8 cellular contexts compared by ENCODE assay signal in the genomic region with DNA sequence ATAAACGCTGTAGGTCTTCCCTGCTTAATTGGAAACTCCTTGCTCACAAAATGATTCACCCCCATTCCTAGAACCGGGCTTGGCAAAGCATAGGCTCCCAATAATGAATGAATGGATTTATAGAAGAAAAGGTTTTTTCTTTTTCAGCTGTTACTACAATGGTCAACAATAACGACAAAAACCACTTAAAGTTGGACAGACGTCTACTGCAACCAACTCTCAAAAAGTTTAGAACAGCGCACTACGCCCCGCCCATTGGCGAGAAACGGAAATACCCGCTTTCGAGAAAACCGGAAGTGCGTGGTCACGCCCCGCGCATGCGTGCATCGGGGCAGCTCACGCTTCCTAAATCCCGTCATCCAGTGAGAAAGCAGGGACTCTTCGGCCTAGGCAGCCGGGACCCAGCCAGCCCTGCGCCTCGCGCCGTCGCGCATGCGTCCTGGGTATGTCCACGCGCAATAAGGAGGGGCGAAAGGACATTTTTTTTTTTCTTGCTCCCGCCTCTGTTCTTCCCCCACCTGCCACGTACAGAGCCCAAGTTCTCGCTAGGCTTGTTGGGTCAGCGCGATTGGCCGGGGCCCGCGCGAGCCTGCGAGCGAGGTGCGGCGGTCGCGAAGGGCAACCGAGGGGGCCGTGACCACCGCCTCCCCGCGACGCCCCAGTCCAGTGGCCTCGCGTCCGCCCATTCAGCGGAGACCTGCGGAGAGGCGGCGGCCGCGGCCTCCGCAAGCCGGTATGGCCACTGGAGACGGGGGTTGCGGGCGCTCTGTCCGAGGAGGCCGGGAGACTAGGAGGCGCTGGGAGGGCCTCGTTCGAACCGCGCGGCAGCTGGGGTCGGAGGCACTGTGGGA. TPM values are rescaled to one million over a fixed set of nuclear protein-coding genes. Genes with fewer than 3 reads are reported as not detected.
DNase-seq lines count a peak whose midpoint lies in the region; ATAC-seq, FAIRE-seq and TF ChIP-seq lines count a peak whose summit lies in the region.

Gene TFG, plus strand, starts transcription at position 506 of the 851 bp plus-strand sequence. CDS start 4,192 bp downstream, outside the sequence.

- TF ChIP-seq CTCF in AG04449 (IDR thresholded peaks at IDR 0.05; ENCODE audit: insufficient read depth, low read length, missing control alignments) = no peak
- no peak for TF ChIP-seq CTCF in WI38 (IDR thresholded peaks at IDR 0.05; ENCODE audit: low read depth, low read length)
- no peak for TF ChIP-seq CTCF in bronchial epithelial cell (IDR thresholded peaks at IDR 0.05; ENCODE audit: insufficient read depth, low read length, severe bottlenecking)

- DNase-seq in AG04449 (ENCODE audit: low read depth, low spot score) (peak; percentile 95), NCI-H2227 treated with DMSO at 0.1 percent for 48 hours (lab: John Stamatoyannopoulos, UW) (peak; percentile 93), bronchial epithelial cell (ENCODE audit: low read depth) (peak; percentile 98)

- peak within 1 kb of the TSS; percentile 91 for H3K9ac ChIP-seq in iPS-20b (ENCODE audit: low read depth, low read length)

- CTCF ChIA-PET in AG04449 (lab: Yijun Ruan, JAX) = interaction anchor here (1.1 to 2.9 kb wide), 6 partner anchors 10 to 487 kb away, joined by 3 to 14 read pairs (median 5); no protein-coding TSS in a partner anchor

- FAIRE-seq in bronchial epithelial cell (lab: Jason Lieb, UNC) = peak; percentile 89

- H3K4me3 ChIP-seq in AG04449 (ENCODE audit: low read depth, low read length) (peak within 1 kb of the TSS; percentile 94), WI38 (ENCODE audit: low read depth, low read length) (peak within 1 kb of the TSS; percentile 73), bronchial epithelial cell (ENCODE audit: low read depth, low read length) (peak within 1 kb of the TSS; percentile 80), iPS-20b (ENCODE audit: low read length) (peak within 1 kb of the TSS; percentile 94), skin epidermis (peak within 1 kb of the TSS; percentile 48 to 89 (median 79))

- H3K27me3 ChIP-seq in bronchial epithelial cell (ENCODE audit: control insufficient read depth, insufficient read depth, low read length) (no peaks in the 10 kb centered on the region), iPS-20b (ENCODE audit: insufficient read depth, low read length) (peaks cover 41% of the 10 kb centered on the region)

- H3K27ac ChIP-seq in iPS-20b (ENCODE audit: low read length) = peak within 1 kb of the TSS; percentile 62
- peak within 1 kb of the TSS; percentile 89 to 99 (median 97) for H3K27ac ChIP-seq in skin epidermis

- POLR2A ChIA-PET in AG04449 (lab: Yijun Ruan, JAX) = interaction anchor here (0.6 to 0.7 kb wide), 2 partner anchors 224 to 1214 kb away, joined by 3 read pairs; no protein-coding TSS in a partner anchor

- peaks cover 3% of the 10 kb centered on the region for H3K36me3 ChIP-seq in bronchial epithelial cell (ENCODE audit: control insufficient read depth, insufficient read depth, low read length)
- H3K36me3 ChIP-seq in iPS-20b (ENCODE audit: insufficient read depth, low read depth, low read length) = peaks cover 16% of the 10 kb centered on the region

- no peaks in the 10 kb centered on the region for H3K4me1 ChIP-seq in iPS-20b (ENCODE audit: insufficient read depth, low read length)

- no peaks in the 10 kb centered on the region for H3K9me3 ChIP-seq in iPS-20b (ENCODE audit: insufficient read depth, low read depth, low read length)

- peak; percentile 95 for ATAC-seq in GM18907 (IDR thresholded peaks at IDR 0.05; ENCODE audit: unreplicated experiment)
- ATAC-seq in HG03159 (IDR thresholded peaks at IDR 0.05; ENCODE audit: unreplicated experiment) = peak; percentile 90

RNA-seq across cellular contexts. Expression of gene TFG, which starts in this region (rescaled TPM):
- total RNA-seq in bronchial epithelial cell = 64.8 and 68.2 TPM in 2 replicates

Comparison
In these comparisons a context has a peak if more than half of its experiments do, and no peak if none do; other contexts are left out.
1. Peak in every context shown above with its lines: DNase-seq, ATAC-seq, H3K4me3 ChIP-seq and H3K27ac ChIP-seq.